18 cellular contexts compared by ENCODE assay signal in the genomic region with DNA sequence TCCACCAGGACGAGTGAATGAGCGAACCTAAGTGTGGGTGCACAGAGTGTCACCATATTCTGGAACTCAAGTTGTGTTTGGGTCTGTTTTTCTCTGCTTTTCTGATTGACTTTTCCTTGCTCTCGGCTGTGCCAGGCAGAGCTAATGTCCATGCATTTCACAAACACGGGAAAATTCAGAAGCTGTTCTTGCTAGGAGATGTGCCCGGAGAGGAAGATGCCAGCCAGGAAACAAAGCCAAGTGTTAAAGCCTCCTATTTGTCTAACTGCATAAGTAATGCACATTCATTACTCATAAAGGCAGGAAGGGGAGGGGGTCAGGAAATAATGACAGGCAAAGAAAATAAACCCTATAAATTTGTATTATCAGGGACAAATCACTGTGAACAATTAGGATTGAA.
A peak's percentile ranks its signal among the peaks of the same experiment; 100 is the strongest.
DNase-seq lines count a peak whose midpoint lies in the region; ATAC-seq and TF ChIP-seq lines count a peak whose summit lies in the region.
"Had no signal": no experiment of that assay in that cellular context is flagged by ENCODE, and none has a peak within 500 bp of the region (broad histone marks: within the 10 kb centered on the region; RNA-seq: fewer than 3 reads in every experiment).

No MANE protein-coding gene starts in this region.

- POLR2A ChIA-PET in T-cell (lab: Charles Lee), result no interaction called here

- peaks cover 0 to 9% (median 0%) of the 10 kb centered on the region in 5 experiments for H3K9me3 Mint-ChIP-seq in brain
- H3K9me3 Mint-ChIP-seq in T-cell, result peaks cover 0 to 6% (median 0%) of the 10 kb centered on the region in 3 donors

- H3K4me1 Mint-ChIP-seq in brain (peaks cover 55% of the 10 kb centered on the region), T-cell (no peaks in the 10 kb centered on the region)
- H3K4me1 Mint-ChIP-seq: CD4-positive, CD25-positive, alpha-beta regulatory T cell had no signal

- H3K27ac Mint-ChIP-seq in brain, result peak overlapping the region; percentile 53 to 91 (median 78)
- H3K27ac Mint-ChIP-seq in T-cell, result no peak overlapping the region
- H3K27ac Mint-ChIP-seq: CD4-positive, CD25-positive, alpha-beta regulatory T cell had no signal

- ATAC-seq in HG03460 (IDR thresholded peaks at IDR 0.05; ENCODE audit: unreplicated experiment) (no peak), T-cell (replicated peaks in 1 of 4) (no peak)

- DNase-seq in activated CD8-positive, alpha-beta memory T cell treated with anti-CD3 and anti-CD28 coated beads, Interleukin-2, amount 50 U/mL, for 48 hours, result peak; percentile 2
- DNase-seq in activated CD8-positive, alpha-beta memory T cell treated with anti-CD3 and anti-CD28 coated beads for 24 hours, result no peak
- DNase-seq in islet precursor cell (peak; percentile 20), superior temporal gyrus (ENCODE audit: extremely low spot score) (peak; percentile 53), dermis blood vessel endothelial cell (no peak), T-cell (no peak)
- DNase-seq: ACHN; CD4-positive, CD25-positive, alpha-beta regulatory T cell; DMS153; GM23248; KBM-7; MM.1S; NCI-H2029; NCI-H526 treated with DMSO at 0.1 percent for 48 hours; Right ventricle myocardium superior; RPMI8226 had no signal

- peaks cover 12% of the 10 kb centered on the region for H3K27me3 Mint-ChIP-seq in brain
- peaks cover 7 to 33% of the 10 kb centered on the region in 2 donors for H3K27me3 Mint-ChIP-seq in T-cell
- H3K27me3 Mint-ChIP-seq: CD4-positive, CD25-positive, alpha-beta regulatory T cell had no signal

- CTCF ChIA-PET in T-cell (lab: Charles Lee), result no interaction called here

- no peak for TF ChIP-seq CTCF in brain (conservative IDR thresholded peaks at IDR 0.05)

- H3K36me3 Mint-ChIP-seq in brain (no peaks in the 10 kb centered on the region), T-cell (no peaks in the 10 kb centered on the region)
- H3K36me3 Mint-ChIP-seq: CD4-positive, CD25-positive, alpha-beta regulatory T cell had no signal

- peak overlapping the region; percentile 7 to 71 (median 45) for H3K4me3 Mint-ChIP-seq in brain
- no peak overlapping the region for H3K4me3 Mint-ChIP-seq in T-cell
- H3K4me3 Mint-ChIP-seq: CD4-positive, CD25-positive, alpha-beta regulatory T cell had no signal

Comparison
In these comparisons a context has a peak if more than half of its experiments do, and no peak if none do; other contexts are left out.
1. DNase-seq: peak in activated CD8-positive, alpha-beta memory T cell treated with anti-CD3 and anti-CD28 coated beads, Interleukin-2, amount 50 U/mL, for 48 hours (single experiment), islet precursor cell (single experiment) and superior temporal gyrus (single experiment); none in activated CD8-positive, alpha-beta memory T cell treated with anti-CD3 and anti-CD28 coated beads for 24 hours (single experiment), dermis blood vessel endothelial cell (single experiment) and T-cell (0 of 34).
2. H3K27ac Mint-ChIP-seq: peak in brain (5 of 5); none in T-cell (0 of 2).
3. H3K4me3 Mint-ChIP-seq: peak in brain (5 of 5); none in T-cell (0 of 3).